Comparison of ENCODE assay signal across 2 cellular contexts in genomic region chr15:52340093-52340492, GRCh38.
TF ChIP-seq lines count a peak whose summit lies in the region.

No MANE protein-coding gene starts in this region.

TF ChIP-seq in GM23338, 12 proteins besides CTCF, POLR2A, EP300 and RAD21 (continued from another document):
- TF ChIP-seq REST (IDR thresholded peaks at IDR 0.05; ENCODE audit: unreplicated experiment) (no peak), ETS1 (IDR thresholded peaks at IDR 0.05) (no peak), NANOG (IDR thresholded peaks at IDR 0.05; ENCODE audit: borderline replicate concordance) (no peak), CREB1 (CRISPR knock-in tag; IDR thresholded peaks at IDR 0.05; ENCODE audit: low read depth) (no peak), EZH2phosphoT487 (IDR thresholded peaks at IDR 0.05; ENCODE audit: unreplicated experiment) (no peak), ZNF462 (CRISPR knock-in tag; IDR thresholded peaks at IDR 0.05) (no peak), EZH2 (IDR thresholded peaks at IDR 0.05; ENCODE audit: low read depth, unreplicated experiment) (no peak), STAT1 (IDR thresholded peaks at IDR 0.05; ENCODE audit: unreplicated experiment) (no peak), ZNF114 (CRISPR knock-in tag; IDR thresholded peaks at IDR 0.05) (no peak)

TF ChIP-seq in WTC11, 78 proteins besides CTCF, POLR2A, EP300 and RAD21:
- TF ChIP-seq ZNF532 (CRISPR knock-in tag; IDR thresholded peaks at IDR 0.05; ENCODE audit: borderline replicate concordance) (no peak), NFE2L1 (CRISPR knock-in tag; IDR thresholded peaks at IDR 0.05) (no peak), ZNF281 (CRISPR knock-in tag; IDR thresholded peaks at IDR 0.05) (no peak), ATF6 (CRISPR knock-in tag; IDR thresholded peaks at IDR 0.05) (no peak), ZNF317 (CRISPR knock-in tag; IDR thresholded peaks at IDR 0.05; ENCODE audit: borderline replicate concordance, low read depth) (no peak), ZNF416 (CRISPR knock-in tag; IDR thresholded peaks at IDR 0.05) (no peak), TP53 (CRISPR knock-in tag; IDR thresholded peaks at IDR 0.05) (no peak), ZNF138 (CRISPR knock-in tag; conservative IDR thresholded peaks at IDR 0.05) (no peak), CREB1 (CRISPR knock-in tag; IDR thresholded peaks at IDR 0.05) (no peak), FOXP1 (CRISPR knock-in tag; IDR thresholded peaks at IDR 0.05; ENCODE audit: borderline replicate concordance) (no peak), ESRRA (CRISPR knock-in tag; IDR thresholded peaks at IDR 0.05; ENCODE audit: borderline replicate concordance) (no peak), RELA (CRISPR knock-in tag; IDR thresholded peaks at IDR 0.05; ENCODE audit: borderline replicate concordance) (no peak), SP1 (CRISPR knock-in tag; conservative IDR thresholded peaks at IDR 0.05) (no peak), ZMAT4 (CRISPR knock-in tag; IDR thresholded peaks at IDR 0.05) (no peak), MLX (CRISPR knock-in tag; IDR thresholded peaks at IDR 0.05) (no peak), NFYB (CRISPR knock-in tag; conservative IDR thresholded peaks at IDR 0.05; ENCODE audit: low read depth) (no peak), ERG (CRISPR knock-in tag; IDR thresholded peaks at IDR 0.05) (no peak)
TF ChIP-seq in WTC11: peak in this region for 0.
